Comparison of ENCODE assay signal across 24 cellular contexts in the genomic region with DNA sequence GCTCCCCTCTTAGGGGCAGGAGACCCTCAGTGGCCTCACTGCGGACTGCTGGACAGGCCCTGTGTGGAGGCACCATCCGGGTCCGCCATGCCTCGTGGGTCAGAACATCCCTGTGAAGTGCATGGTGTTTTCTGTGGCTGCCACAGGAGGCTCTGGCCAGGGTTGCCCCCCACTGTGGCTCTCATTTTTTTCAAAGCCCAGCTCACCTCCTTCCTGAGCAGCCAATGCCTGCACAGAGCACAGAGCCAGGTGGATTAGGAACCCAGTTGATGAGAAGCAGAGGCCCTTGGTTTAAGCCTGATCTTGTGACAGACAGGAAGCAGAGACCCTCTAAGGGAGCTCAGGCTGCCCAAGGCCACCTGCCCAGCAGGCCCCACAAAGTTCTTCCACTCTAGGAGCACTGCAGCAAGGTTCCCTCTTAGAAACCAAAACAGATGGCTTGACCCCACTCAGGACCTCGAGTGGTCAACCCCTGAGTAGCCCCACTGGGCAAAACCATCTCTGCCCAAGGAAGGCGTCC. TPM values are rescaled to one million over a fixed set of nuclear protein-coding genes. Genes with fewer than 3 reads are reported as not detected.
DNase-seq lines count a peak whose midpoint lies in the region; ATAC-seq and TF ChIP-seq lines count a peak whose summit lies in the region.
"Had no signal": no experiment of that assay in that cellular context is flagged by ENCODE, and none has a peak within 500 bp of the region (broad histone marks: within the 10 kb centered on the region; RNA-seq: fewer than 3 reads in every experiment).

No MANE protein-coding gene starts in this region.

- no peaks in the 10 kb centered on the region for H3K9me3 ChIP-seq in NT2/D1 (ENCODE audit: insufficient read depth, low read length)
- no peaks in the 10 kb centered on the region for H3K9me3 ChIP-seq in esophagus muscularis mucosa
- H3K9me3 ChIP-seq in spleen, result no peaks in the 10 kb centered on the region
- H3K9me3 ChIP-seq: BE2C, heart right ventricle, thyroid gland had no signal

- H3K4me3 ChIP-seq in NT2/D1 (ENCODE audit: insufficient read length, low read depth) (no peak overlapping the region), esophagus muscularis mucosa (no peak overlapping the region), spleen (no peak overlapping the region)
- H3K4me3 ChIP-seq: heart right ventricle, thyroid gland had no signal

- in situ Hi-C loops in KBM-7 (cut with MboI; ENCODE audit: low pct_unique_long_range_greater_than_20kb, low sequenced_read_pairs), result no loop called here

- intact Hi-C loops in esophagus muscularis mucosa (cut with DNase I), result loop anchor here (2.0 kb wide), 2 partner anchors 97 to 157 kb away; a partner anchor contains a TSS
- intact Hi-C loops in spleen (cut with DNase I; ENCODE audit: low total_unique reads), result loop anchor here (10.0 kb wide), 1 partner anchor 695 kb away; a partner anchor contains a TSS

- DNase-seq in GM03348 (ENCODE audit: low spot score) (peak; percentile 1), NT2/D1 (ENCODE audit: low read depth, low spot score) (no peak), esophagus muscularis mucosa (ENCODE audit: extremely low spot score) (peak; percentile 90), spleen (peak; percentile 77), mucosa of gallbladder (ENCODE audit: low spot score) (no peak), KBM-7 (no peak)
- DNase-seq: activated CD4-positive, alpha-beta T cell treated with anti-CD3 and anti-CD28 coated beads for 4 hours; activated gamma-delta T cell treated with Interleukin-2 at 50 U/mL for 16 hours; activated T-cell treated with anti-CD3 and anti-CD28 coated beads for 4 hours; BE2C; central memory CD4-positive, alpha-beta T cell; heart right ventricle; NCI-H1436 treated with DMSO at 0.1 percent for 48 hours; NCI-H2227 treated with DMSO at 0.1 percent for 48 hours; NCI-H82; stimulated activated naive CD4-positive, alpha-beta T cell had no signal

- peaks cover 34% of the 10 kb centered on the region for H3K27me3 ChIP-seq in NT2/D1 (ENCODE audit: insufficient read depth, insufficient read length)
- H3K27me3 ChIP-seq in esophagus muscularis mucosa, result no peaks in the 10 kb centered on the region
- peaks cover 0 to 32% (median 0%) of the 10 kb centered on the region in 7 donors for H3K27me3 ChIP-seq in spleen (replicated peaks in 1 of 7)
- H3K27me3 ChIP-seq: BE2C, thyroid gland had no signal

- TF ChIP-seq EP300 in esophagus muscularis mucosa (IDR thresholded peaks at IDR 0.05), result no peak

- ATAC-seq in HG03095 (IDR thresholded peaks at IDR 0.05; ENCODE audit: unreplicated experiment), result no peak
- ATAC-seq: heart right ventricle, sciatic nerve, SK-N-SH treated with all-trans-retinoic acid at 6 μM for 48 hours had no signal

- 100% methylated on average over 2 of the region's 6 CpGs for WGBS in esophagus muscularis mucosa
- 86 to 97% (median 91%) methylated on average over 2 to 6 of the region's 6 CpGs for WGBS in spleen, 5 donors

- TF ChIP-seq POLR2A in esophagus muscularis mucosa (IDR thresholded peaks at IDR 0.05; ENCODE audit: low read depth) (no peak), spleen (IDR thresholded peaks at IDR 0.05) (no peak)

- H3K4me1 ChIP-seq in NT2/D1 (ENCODE audit: insufficient read depth, insufficient read length), result peaks cover 38% of the 10 kb centered on the region
- H3K4me1 ChIP-seq in esophagus muscularis mucosa, result peaks cover 27 to 51% (median 44%) of the 10 kb centered on the region in 4 donors
- peaks cover 12 to 47% (median 29%) of the 10 kb centered on the region in 6 donors for H3K4me1 ChIP-seq in spleen
- H3K4me1 ChIP-seq: BE2C had no signal

- H3K36me3 ChIP-seq in NT2/D1 (ENCODE audit: insufficient read depth, insufficient read length, low read length) (no peaks in the 10 kb centered on the region), esophagus muscularis mucosa (no peaks in the 10 kb centered on the region), spleen (no peaks in the 10 kb centered on the region)
- H3K36me3 ChIP-seq: BE2C, heart right ventricle, thyroid gland had no signal

- H3K9ac ChIP-seq in NT2/D1 (ENCODE audit: insufficient read length, low read depth), result peak overlapping the region; percentile 29

- no peak for TF ChIP-seq CTCF in esophagus muscularis mucosa (IDR thresholded peaks at IDR 0.05)
- no peak for TF ChIP-seq CTCF in spleen (IDR thresholded peaks at IDR 0.05 in 8 of 11, conservative IDR thresholded peaks at IDR 0.05 in 3 of 11)

- H3K27ac ChIP-seq in esophagus muscularis mucosa (replicated peaks in 1 of 4), result peak overlapping the region in 1 of 4 donors; percentile 86
- no peak overlapping the region for H3K27ac ChIP-seq in spleen
- H3K27ac ChIP-seq: heart right ventricle, thyroid gland had no signal

RNA-seq across cellular contexts. Expression of a gene that starts 25.5 kb away (rescaled TPM):
- total RNA-seq in esophagus muscularis mucosa (not detected), spleen (not detected), mucosa of gallbladder (not detected)
- polyA plus RNA-seq in spleen, result not detected
- total RNA-seq: heart right ventricle, HepG2, lower leg skin, MCF 10A, osteoblast, sciatic nerve, thyroid gland had no signal
- polyA plus RNA-seq: heart right ventricle, HepG2 had no signal

RNA-seq across cellular contexts. Expression of a gene that starts 54.7 kb away (rescaled TPM):
- total RNA-seq in esophagus muscularis mucosa, result 10 to 100 TPM; 26.6 to 41.0 (median 38.8) TPM
- total RNA-seq in spleen, result 10 to 100 TPM; 20.6 to 42.7 (median 27.8) TPM
- polyA plus RNA-seq in spleen, result 10 to 100 TPM in 2 of 3 donors, 1 to 10 TPM in 1; 10.0 to 14.4 (median 11.2) TPM
- total RNA-seq in mucosa of gallbladder, result 32.3 TPM

RNA-seq across cellular contexts. Expression of a gene that starts 54.8 kb away (rescaled TPM):
- 10 to 100 TPM; 10.8 to 18.4 (median 14.2) TPM for total RNA-seq in esophagus muscularis mucosa
- total RNA-seq in spleen, result 10 to 100 TPM; 14.3 to 35.4 (median 21.1) TPM
- 10 to 100 TPM; 11.2 to 17.2 (median 14.5) TPM for polyA plus RNA-seq in spleen
- 14.1 TPM for total RNA-seq in mucosa of gallbladder

Comparison
In these comparisons a context has a peak if more than half of its experiments do, and no peak if none do; other contexts are left out.
1. DNase-seq: peak in GM03348 (single experiment), esophagus muscularis mucosa (single experiment) and spleen (single experiment); none in NT2/D1 (single experiment), mucosa of gallbladder (single experiment) and KBM-7 (single experiment).